ENCODE assay signal across 22 cellular contexts in the genomic region with DNA sequence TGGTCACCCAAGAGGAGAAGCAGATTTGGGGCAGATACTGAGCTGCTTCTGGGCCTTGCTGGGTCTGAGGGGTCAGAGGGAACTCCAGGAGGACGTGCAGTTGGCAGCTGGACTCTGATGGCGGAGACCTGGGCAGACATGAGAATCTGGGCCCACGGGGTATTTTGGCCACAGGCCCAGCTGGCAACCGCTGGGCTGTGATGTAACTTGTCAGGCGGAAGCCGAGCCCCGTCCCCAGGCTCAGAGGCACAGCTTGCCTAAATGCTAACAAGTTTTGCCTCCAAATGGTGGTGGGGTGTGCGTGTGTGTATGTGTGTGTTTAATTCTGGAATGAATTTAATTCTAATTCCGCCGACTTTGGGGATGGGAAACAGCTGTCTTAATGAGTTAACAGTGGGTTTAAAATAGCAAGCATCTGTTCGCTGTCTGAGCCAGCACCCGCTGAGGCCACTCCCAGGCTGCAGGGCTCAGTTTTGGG. TPM values are rescaled to one million over a fixed set of nuclear protein-coding genes. Genes with fewer than 3 reads are reported as not detected.
DNase-seq lines count a peak whose midpoint lies in the region; TF ChIP-seq lines count a peak whose summit lies in the region.
"Had no signal": no experiment of that assay in that cellular context is flagged by ENCODE, and none has a peak within 500 bp of the region (broad histone marks: within the 10 kb centered on the region; RNA-seq: fewer than 3 reads in every experiment).

No MANE protein-coding gene starts in this region.

- no peaks in the 10 kb centered on the region for H3K4me1 ChIP-seq in endodermal cell (ENCODE audit: control insufficient read depth, insufficient read depth, low read length)
- H3K4me1 ChIP-seq: pancreas had no signal

- H3K4me3 ChIP-seq in choroid plexus epithelial cell (ENCODE audit: low read depth, low read length): no peak overlapping the region
- no peak overlapping the region for H3K4me3 ChIP-seq in endodermal cell (ENCODE audit: low read length)
- H3K4me3 ChIP-seq: cardiac muscle cell, pancreas, skin epidermis, transverse colon had no signal

- H3K27ac Mint-ChIP-seq in neural crest cell (ENCODE audit: unreplicated experiment) (peak overlapping the region; percentile 35), endodermal cell (no peak overlapping the region)
- H3K27ac Mint-ChIP-seq: activated naive CD8-positive, alpha-beta T cell; CD4-positive, alpha-beta T cell had no signal

- H3K27ac ChIP-seq in endodermal cell (ENCODE audit: low read depth, low read length): no peak overlapping the region
- H3K27ac ChIP-seq: cardiac muscle cell, pancreas, transverse colon had no signal

- no peaks in the 10 kb centered on the region for H3K27me3 ChIP-seq in endodermal cell (ENCODE audit: control insufficient read depth, insufficient read depth, low read length, poor library complexity, severe bottlenecking)
- H3K27me3 ChIP-seq: cardiac muscle cell, pancreas had no signal

- H3K9me3 ChIP-seq in endodermal cell (ENCODE audit: control insufficient read depth, low read length): peaks cover 5% of the 10 kb centered on the region
- H3K9me3 ChIP-seq: pancreas, transverse colon had no signal

- DNase-seq in NCI-H2171 treated with DMSO at 0.1 percent for 48 hours (lab: John Stamatoyannopoulos, UW) (peak; percentile 59), NCI-H2171 (lab: John Stamatoyannopoulos, UW) (no peak), NCI-H524 (lab: John Stamatoyannopoulos, UW) (peak; percentile 83 to 89), choroid plexus epithelial cell (ENCODE audit: low read depth) (peak; percentile 10), neural crest cell (ENCODE audit: low read depth, low spot score) (no peak), nucleus accumbens (lab: John Stamatoyannopoulos, UW) (no peak), endodermal cell (no peak)
- DNase-seq in stimulated activated naive CD4-positive, alpha-beta T cell (lab: John Stamatoyannopoulos, UW): no peak
- DNase-seq: activated CD4-positive, alpha-beta T cell treated with anti-CD3 and anti-CD28 coated beads, Interleukin-2, amount 50 U/mL, for 1 hour; CD4-positive, alpha-beta T cell; NCI-H2227 treated with DMSO at 0.1 percent for 48 hours; OCI-M1; pancreas; SW 1271; transverse colon had no signal

- no peaks in the 10 kb centered on the region for H3K36me3 ChIP-seq in endodermal cell (ENCODE audit: control insufficient read depth, insufficient read depth, low read length)
- H3K36me3 ChIP-seq: cardiac muscle cell, pancreas, transverse colon had no signal

- TF ChIP-seq CTCF in choroid plexus epithelial cell (conservative IDR thresholded peaks at IDR 0.05; ENCODE audit: low read depth, low read length) (no peak), neural crest cell (conservative IDR thresholded peaks at IDR 0.05) (no peak), endodermal cell (conservative IDR thresholded peaks at IDR 0.05) (no peak)

- H3K27me3 Mint-ChIP-seq in neural crest cell (ENCODE audit: low read depth) (no peaks in the 10 kb centered on the region), endodermal cell (ENCODE audit: insufficient read depth) (peaks cover 48% of the 10 kb centered on the region)

- H3K36me3 Mint-ChIP-seq in neural crest cell (ENCODE audit: low read depth): peaks cover 2% of the 10 kb centered on the region
- no peaks in the 10 kb centered on the region for H3K36me3 Mint-ChIP-seq in endodermal cell (ENCODE audit: low read depth)
- H3K36me3 Mint-ChIP-seq: activated naive CD8-positive, alpha-beta T cell had no signal

- H3K4me3 Mint-ChIP-seq in neural crest cell: no peak overlapping the region
- H3K4me3 Mint-ChIP-seq in endodermal cell: no peak overlapping the region
- H3K4me3 Mint-ChIP-seq: activated naive CD8-positive, alpha-beta T cell; CD4-positive, alpha-beta T cell had no signal

- no peak overlapping the region for H3K9ac ChIP-seq in endodermal cell (ENCODE audit: extremely low read depth, low read length, poor library complexity, severe bottlenecking)

- WGBS in endodermal cell (ENCODE audit: insufficient coverage in 1 of 2, insufficient read length in 1 of 2), 2 experiments: 90% methylated on average over 9 to 12 of the region's 12 CpGs

- no peaks in the 10 kb centered on the region for H3K4me1 Mint-ChIP-seq in neural crest cell
- H3K4me1 Mint-ChIP-seq in endodermal cell: peaks cover 3% of the 10 kb centered on the region

- H3K9me3 Mint-ChIP-seq in neural crest cell (no peaks in the 10 kb centered on the region), endodermal cell (peaks cover 12% of the 10 kb centered on the region)

RNA-seq across cellular contexts. Expression of a gene that starts 11.6 kb away (rescaled TPM):
- total RNA-seq in neural crest cell: not detected in 2 replicates
- not detected for total RNA-seq in endodermal cell
- not detected for polyA plus RNA-seq in endodermal cell (2013, experiment 1 of 2)
- not detected for polyA plus RNA-seq in endodermal cell (2013, experiment 2 of 2)
- total RNA-seq: A172; cardiac muscle cell; CD4-positive, alpha-beta T cell; fibroblast of lung; kidney epithelial cell; mononuclear cell; pancreas; transverse colon had no signal
- polyA plus RNA-seq: cardiac muscle cell, fibroblast of lung, pancreas had no signal

Comparison
In these comparisons a context has a peak if more than half of its experiments do, and no peak if none do; other contexts are left out.
1. DNase-seq: peak in NCI-H2171 treated with DMSO at 0.1 percent for 48 hours (single experiment), NCI-H524 (2 of 2) and choroid plexus epithelial cell (single experiment); none in NCI-H2171 (single experiment), neural crest cell (single experiment), stimulated activated naive CD4-positive, alpha-beta T cell (0 of 6), nucleus accumbens (0 of 56) and endodermal cell (single experiment).